In genomic region chr1:243345205-243345604, GRCh38 we compare ENCODE assay signal across 1 cellular context.
TF ChIP-seq lines count a peak whose summit lies in the region.

No MANE protein-coding gene starts in this region.

TF ChIP-seq in GM23338, 12 proteins besides CTCF, POLR2A, EP300 and RAD21 (continued from another document):
- no peak for TF ChIP-seq REST (IDR thresholded peaks at IDR 0.05; ENCODE audit: unreplicated experiment)
